In genomic region chr17:79220201-79220714, GRCh38 we compare ENCODE assay signal across 3 cellular contexts.
TF ChIP-seq lines count a peak whose summit lies in the region.

No MANE protein-coding gene starts in this region.

TF ChIP-seq in IMR-90, 13 proteins besides CTCF, POLR2A, EP300 and RAD21:
- TF ChIP-seq NFE2L2 (IDR thresholded peaks at IDR 0.05; ENCODE audit: low read depth, low read length), result no peak
- TF ChIP-seq USF2 (IDR thresholded peaks at IDR 0.05; ENCODE audit: low read depth, low read length), result no peak
- TF ChIP-seq SMC3 (IDR thresholded peaks at IDR 0.05; ENCODE audit: low read depth, low read length), result no peak
- no peak for TF ChIP-seq MAFK (IDR thresholded peaks at IDR 0.05; ENCODE audit: low read depth, low read length)
- no peak for TF ChIP-seq FOS (IDR thresholded peaks at IDR 0.05; ENCODE audit: low read depth, low read length)
- TF ChIP-seq CEBPB (IDR thresholded peaks at IDR 0.05; ENCODE audit: low read depth, low read length), result no peak
- TF ChIP-seq RCOR1 (IDR thresholded peaks at IDR 0.05; ENCODE audit: insufficient replicate concordance, low read length), result no peak
- no peak for TF ChIP-seq BHLHE40 (IDR thresholded peaks at IDR 0.05; ENCODE audit: low read depth, low read length)
- TF ChIP-seq MXI1 (IDR thresholded peaks at IDR 0.05; ENCODE audit: borderline replicate concordance, low read depth, low read length), result no peak
- TF ChIP-seq MAZ (IDR thresholded peaks at IDR 0.05; ENCODE audit: borderline replicate concordance, low read depth, low read length), result no peak
- TF ChIP-seq CHD1 (IDR thresholded peaks at IDR 0.05; ENCODE audit: low read depth, low read length), result no peak
- TF ChIP-seq, protein P1, sequence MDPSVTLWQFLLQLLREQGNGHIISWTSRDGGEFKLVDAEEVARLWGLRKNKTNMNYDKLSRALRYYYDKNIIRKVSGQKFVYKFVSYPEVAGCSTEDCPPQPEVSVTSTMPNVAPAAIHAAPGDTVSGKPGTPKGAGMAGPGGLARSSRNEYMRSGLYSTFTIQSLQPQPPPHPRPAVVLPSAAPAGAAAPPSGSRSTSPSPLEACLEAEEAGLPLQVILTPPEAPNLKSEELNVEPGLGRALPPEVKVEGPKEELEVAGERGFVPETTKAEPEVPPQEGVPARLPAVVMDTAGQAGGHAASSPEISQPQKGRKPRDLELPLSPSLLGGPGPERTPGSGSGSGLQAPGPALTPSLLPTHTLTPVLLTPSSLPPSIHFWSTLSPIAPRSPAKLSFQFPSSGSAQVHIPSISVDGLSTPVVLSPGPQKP (IDR thresholded peaks at IDR 0.05; ENCODE audit: borderline replicate concordance, low read depth, low read length), result no peak

TF ChIP-seq in H1, 55 proteins besides CTCF, POLR2A, EP300 and RAD21:
- peak in 1 of 2 experiments; percentile 39; a peak in 1 of 4 replicates for TF ChIP-seq SIN3A (conservative IDR thresholded peaks at IDR 0.05 in 1 of 2, IDR thresholded peaks at IDR 0.05 in 1 of 2; ENCODE audit: low read depth in 1 of 2, low read length in 2 of 2)
- no peak for TF ChIP-seq RXRA (IDR thresholded peaks at IDR 0.05; ENCODE audit: insufficient read depth, low read depth, low read length)
- 0 out of 2 replicates have a peak, but pooled peaks have one; percentile 57 for TF ChIP-seq RBBP5 (IDR thresholded peaks at IDR 0.05; ENCODE audit: borderline replicate concordance, low read depth, low read length)
- peak; percentile 51 for TF ChIP-seq KDM4A (IDR thresholded peaks at IDR 0.05; ENCODE audit: low read depth, low read length, severe bottlenecking)
- no peak for TF ChIP-seq SRF (IDR thresholded peaks at IDR 0.05; ENCODE audit: low read depth, low read length)
- TF ChIP-seq JUND (IDR thresholded peaks at IDR 0.05; ENCODE audit: low read length), result no peak
- TF ChIP-seq ATF2 (IDR thresholded peaks at IDR 0.05; ENCODE audit: low read length), result no peak
- no peak for TF ChIP-seq POLR2AphosphoS5 (IDR thresholded peaks at IDR 0.05; ENCODE audit: low read depth, low read length)
TF ChIP-seq in H1: peak in this region for 3.

TF ChIP-seq in neural cell, 6 proteins besides CTCF, POLR2A, EP300 and RAD21:
- TF ChIP-seq MXI1 (conservative IDR thresholded peaks at IDR 0.05; ENCODE audit: poor library complexity, severe bottlenecking), result no peak
- no peak for TF ChIP-seq EZH2 (IDR thresholded peaks at IDR 0.05; ENCODE audit: borderline replicate concordance, insufficient read depth, low read length, poor library complexity, severe bottlenecking)
- TF ChIP-seq POLR2AphosphoS5 (IDR thresholded peaks at IDR 0.05), result no peak
- TF ChIP-seq SMC3 (conservative IDR thresholded peaks at IDR 0.05; ENCODE audit: poor library complexity), result no peak
- TF ChIP-seq, protein P2, sequence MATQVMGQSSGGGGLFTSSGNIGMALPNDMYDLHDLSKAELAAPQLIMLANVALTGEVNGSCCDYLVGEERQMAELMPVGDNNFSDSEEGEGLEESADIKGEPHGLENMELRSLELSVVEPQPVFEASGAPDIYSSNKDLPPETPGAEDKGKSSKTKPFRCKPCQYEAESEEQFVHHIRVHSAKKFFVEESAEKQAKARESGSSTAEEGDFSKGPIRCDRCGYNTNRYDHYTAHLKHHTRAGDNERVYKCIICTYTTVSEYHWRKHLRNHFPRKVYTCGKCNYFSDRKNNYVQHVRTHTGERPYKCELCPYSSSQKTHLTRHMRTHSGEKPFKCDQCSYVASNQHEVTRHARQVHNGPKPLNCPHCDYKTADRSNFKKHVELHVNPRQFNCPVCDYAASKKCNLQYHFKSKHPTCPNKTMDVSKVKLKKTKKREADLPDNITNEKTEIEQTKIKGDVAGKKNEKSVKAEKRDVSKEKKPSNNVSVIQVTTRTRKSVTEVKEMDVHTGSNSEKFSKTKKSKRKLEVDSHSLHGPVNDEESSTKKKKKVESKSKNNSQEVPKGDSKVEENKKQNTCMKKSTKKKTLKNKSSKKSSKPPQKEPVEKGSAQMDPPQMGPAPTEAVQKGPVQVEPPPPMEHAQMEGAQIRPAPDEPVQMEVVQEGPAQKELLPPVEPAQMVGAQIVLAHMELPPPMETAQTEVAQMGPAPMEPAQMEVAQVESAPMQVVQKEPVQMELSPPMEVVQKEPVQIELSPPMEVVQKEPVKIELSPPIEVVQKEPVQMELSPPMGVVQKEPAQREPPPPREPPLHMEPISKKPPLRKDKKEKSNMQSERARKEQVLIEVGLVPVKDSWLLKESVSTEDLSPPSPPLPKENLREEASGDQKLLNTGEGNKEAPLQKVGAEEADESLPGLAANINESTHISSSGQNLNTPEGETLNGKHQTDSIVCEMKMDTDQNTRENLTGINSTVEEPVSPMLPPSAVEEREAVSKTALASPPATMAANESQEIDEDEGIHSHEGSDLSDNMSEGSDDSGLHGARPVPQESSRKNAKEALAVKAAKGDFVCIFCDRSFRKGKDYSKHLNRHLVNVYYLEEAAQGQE (IDR thresholded peaks at IDR 0.05; ENCODE audit: borderline replicate concordance), result no peak
- TF ChIP-seq TAF1 (IDR thresholded peaks at IDR 0.05; ENCODE audit: low read depth), result no peak
